ENCODE assay signal across 10 cellular contexts in the genomic region with DNA sequence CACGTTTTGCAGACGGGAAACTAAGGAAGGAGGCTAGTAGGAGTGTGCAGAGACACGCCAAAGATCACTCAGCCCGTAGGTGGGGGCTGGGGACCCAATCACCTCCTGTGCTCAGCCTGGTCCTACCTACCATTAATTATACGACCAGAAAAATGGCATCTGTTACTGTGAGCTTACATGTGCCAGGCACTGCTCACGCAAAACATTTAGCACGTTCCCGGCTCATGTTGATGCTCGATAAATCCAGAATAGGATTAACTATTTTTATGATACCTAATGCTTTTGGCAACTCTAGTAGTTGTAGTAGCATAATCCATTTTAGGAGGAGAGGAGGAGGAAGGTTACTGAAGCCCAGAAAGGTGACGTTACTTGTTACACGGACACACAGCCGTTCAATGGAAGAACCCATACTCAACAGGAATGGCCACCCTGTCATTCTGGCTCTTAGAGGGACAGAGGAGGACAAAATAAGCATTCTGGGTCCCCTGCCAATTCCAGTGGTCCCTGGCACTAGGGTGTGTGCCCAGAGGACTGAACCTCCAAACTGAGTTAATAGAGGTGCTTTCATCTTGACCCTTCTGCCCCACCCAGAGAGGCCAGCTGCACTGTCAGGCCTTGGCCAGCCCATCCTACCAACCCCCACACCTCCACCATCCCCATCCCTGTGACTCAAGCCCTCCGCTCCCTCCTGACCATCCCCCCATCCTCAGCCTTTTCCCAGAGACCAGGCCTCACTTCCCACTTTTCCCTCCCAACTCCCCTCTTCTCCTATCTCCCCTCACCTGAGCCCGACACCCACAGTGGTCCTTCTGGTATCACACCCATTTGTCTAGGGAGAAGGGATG. TPM values are rescaled to one million over a fixed set of nuclear protein-coding genes. Genes with fewer than 3 reads are reported as not detected.
DNase-seq lines count a peak whose midpoint lies in the region; ATAC-seq and TF ChIP-seq lines count a peak whose summit lies in the region.
"Had no signal": no experiment of that assay in that cellular context is flagged by ENCODE, and none has a peak within 500 bp of the region (broad histone marks: within the 10 kb centered on the region; RNA-seq: fewer than 3 reads in every experiment).

No MANE protein-coding gene starts in this region.

- no peak for DNase-seq in CD4-positive, alpha-beta T cell
- no peak for DNase-seq in naive thymus-derived CD4-positive, alpha-beta T cell
- no peak for DNase-seq in germinal center (ENCODE audit: low spot score)
- no peak for DNase-seq in effector CD4-positive, alpha-beta T cell
- DNase-seq in stimulated activated CD4-positive, alpha-beta T cell treated with anti-CD3 and anti-CD28 coated beads, Interleukin-2, amount 100 ng/mL, for 24 hours = no peak
- no peak for DNase-seq in effector CD8-positive, alpha-beta T cell (lab: John Stamatoyannopoulos, UW)

- POLR2A ChIA-PET in CD4-positive, alpha-beta T cell (lab: Charles Lee) = interaction anchor here (1.1 kb wide), 1 partner anchor 148 kb away, joined by 3 read pairs; a partner anchor contains a TSS
- POLR2A ChIA-PET in naive thymus-derived CD4-positive, alpha-beta T cell (lab: Charles Lee) = interaction anchor here (0.5 to 0.7 kb wide), 4 partner anchors 12 to 204 kb away, joined by 3 to 4 read pairs (median 4); no protein-coding TSS in a partner anchor

- no peaks in the 10 kb centered on the region for H3K36me3 ChIP-seq in HUES48 (ENCODE audit: control insufficient read depth, insufficient read depth, low read length)
- no peaks in the 10 kb centered on the region for H3K36me3 ChIP-seq in naive thymus-derived CD4-positive, alpha-beta T cell (ENCODE audit: control insufficient read depth in 2 of 3, insufficient read depth in 3 of 3, low read length in 3 of 3)

- H3K9me3 Mint-ChIP-seq in CD4-positive, alpha-beta T cell = no peaks in the 10 kb centered on the region
- H3K9me3 Mint-ChIP-seq in naive thymus-derived CD4-positive, alpha-beta T cell = peaks cover 0 to 3% (median 0%) of the 10 kb centered on the region in 11 donors

- CTCF ChIA-PET in CD4-positive, alpha-beta T cell (lab: Charles Lee) = interaction anchor here (1.4 to 3.9 kb wide), 4 partner anchors 25 to 204 kb away, joined by 6 to 35 read pairs (median 14); a partner anchor contains a TSS
- CTCF ChIA-PET in naive thymus-derived CD4-positive, alpha-beta T cell (lab: Charles Lee) = interaction anchor here (0.6 to 4.7 kb wide), 5 partner anchors 37 to 169 kb away, joined by 3 to 44 read pairs (median 4); no protein-coding TSS in a partner anchor

- H3K4me1 ChIP-seq in HUES48 (ENCODE audit: control insufficient read depth, insufficient read depth, low read length) = peaks cover 17% of the 10 kb centered on the region
- H3K4me1 ChIP-seq in naive thymus-derived CD4-positive, alpha-beta T cell (ENCODE audit: control insufficient read depth in 2 of 2, insufficient read depth in 2 of 2, low read length in 2 of 2) = peaks cover 20 to 22% of the 10 kb centered on the region in 2 donors

- H3K36me3 Mint-ChIP-seq in CD4-positive, alpha-beta T cell (ENCODE audit: low read depth) = no peaks in the 10 kb centered on the region
- H3K36me3 Mint-ChIP-seq in naive thymus-derived CD4-positive, alpha-beta T cell = peaks cover 0 to 6% (median 0%) of the 10 kb centered on the region in 5 donors

- H3K4me1 Mint-ChIP-seq in CD4-positive, alpha-beta T cell (ENCODE audit: low read depth) = peaks cover 52% of the 10 kb centered on the region
- peaks cover 25 to 47% (median 37%) of the 10 kb centered on the region in 7 donors for H3K4me1 Mint-ChIP-seq in naive thymus-derived CD4-positive, alpha-beta T cell

- no peaks in the 10 kb centered on the region for H3K27me3 ChIP-seq in CD4-positive, alpha-beta T cell (ENCODE audit: control insufficient read depth, insufficient read depth, low read length)
- no peaks in the 10 kb centered on the region for H3K27me3 ChIP-seq in HUES48 (ENCODE audit: control insufficient read depth, insufficient read depth, low read length)
- no peaks in the 10 kb centered on the region for H3K27me3 ChIP-seq in naive thymus-derived CD4-positive, alpha-beta T cell (ENCODE audit: control insufficient read depth in 2 of 2, insufficient read depth in 2 of 2, low read length in 2 of 2)

- no peak overlapping the region for H3K27ac ChIP-seq in CD4-positive, alpha-beta T cell (ENCODE audit: low read depth, low read length)
- peak overlapping the region; percentile 35 for H3K27ac ChIP-seq in HUES48 (ENCODE audit: low read depth, low read length)
- H3K27ac ChIP-seq in angular gyrus (ENCODE audit: low read depth, low read length) = peak overlapping the region; percentile 97
- no peak overlapping the region for H3K27ac ChIP-seq in naive thymus-derived CD4-positive, alpha-beta T cell (ENCODE audit: low read depth, low read length)

- no peak for ATAC-seq in CD4-positive, alpha-beta T cell (ENCODE audit: poor library complexity)
- ATAC-seq in naive thymus-derived CD4-positive, alpha-beta T cell = no peak
- ATAC-seq: left lobe of liver had no signal

- intact Hi-C loops in CD4-positive, alpha-beta T cell (cut with DNase I, micrococcal nuclease) = loop anchor here (1.0 to 5.0 kb wide), 7 partner anchors 37 to 217 kb away; a partner anchor contains a TSS
- intact Hi-C loops in naive thymus-derived CD4-positive, alpha-beta T cell (cut with micrococcal nuclease) = loop anchor here (1.0 to 2.0 kb wide), 8 partner anchors 25 to 166 kb away; a partner anchor contains a TSS

- H3K4me3 Mint-ChIP-seq in CD4-positive, alpha-beta T cell = peak overlapping the region; percentile 12
- H3K4me3 Mint-ChIP-seq in naive thymus-derived CD4-positive, alpha-beta T cell = peak overlapping the region in 6 of 10 donors; percentile 9 to 62 (median 30)

- no peaks in the 10 kb centered on the region for H3K27me3 Mint-ChIP-seq in CD4-positive, alpha-beta T cell
- peaks cover 0 to 6% (median 3%) of the 10 kb centered on the region in 5 donors for H3K27me3 Mint-ChIP-seq in naive thymus-derived CD4-positive, alpha-beta T cell

- H3K9ac ChIP-seq in HUES48 (ENCODE audit: low read depth, low read length) = no peak overlapping the region

- TF ChIP-seq CTCF in CD4-positive, alpha-beta T cell (IDR thresholded peaks at IDR 0.05) = no peak

- peak overlapping the region; percentile 85 for H3K4me3 ChIP-seq in HUES48 (ENCODE audit: low read depth, low read length)
- H3K4me3 ChIP-seq in naive thymus-derived CD4-positive, alpha-beta T cell (ENCODE audit: low read length) = no peak overlapping the region

- no peaks in the 10 kb centered on the region for H3K9me3 ChIP-seq in CD4-positive, alpha-beta T cell (ENCODE audit: control insufficient read depth, low read length)
- no peaks in the 10 kb centered on the region for H3K9me3 ChIP-seq in HUES48 (ENCODE audit: control insufficient read depth, insufficient read depth, low read length)
- H3K9me3 ChIP-seq in naive thymus-derived CD4-positive, alpha-beta T cell (ENCODE audit: control insufficient read depth in 2 of 3, low read length in 3 of 3) = no peaks in the 10 kb centered on the region

- no peak overlapping the region for H3K27ac Mint-ChIP-seq in CD4-positive, alpha-beta T cell
- peak overlapping the region in 2 of 9 donors; percentile 43 to 52 for H3K27ac Mint-ChIP-seq in naive thymus-derived CD4-positive, alpha-beta T cell

RNA-seq across cellular contexts. Expression of a gene that starts 5.0 kb away (rescaled TPM):
- total RNA-seq in CD4-positive, alpha-beta T cell = 10 to 100 TPM; 29.2 to 30.4 TPM
- 100 to 1,000 TPM in 1 of 5 experiments, 10 to 100 TPM in 4; 57.4 to 128 (median 58.6) TPM for total RNA-seq in naive thymus-derived CD4-positive, alpha-beta T cell
- polyA plus RNA-seq in naive thymus-derived CD4-positive, alpha-beta T cell = 10 to 100 TPM; 11.3 to 17.5 TPM

RNA-seq across cellular contexts. Expression of a gene that starts 23.9 kb away (rescaled TPM):
- 1 to 10 TPM; 2.4 to 3.0 TPM for total RNA-seq in CD4-positive, alpha-beta T cell
- total RNA-seq in naive thymus-derived CD4-positive, alpha-beta T cell = 1 to 10 TPM; 4.6 to 7.4 (median 6.0) TPM
- under 1 TPM in 1 of 2 donors, not detected in 1; 0.15 TPM for polyA plus RNA-seq in naive thymus-derived CD4-positive, alpha-beta T cell

RNA-seq across cellular contexts. Expression of a gene that starts 42.1 kb away (rescaled TPM):
- total RNA-seq in CD4-positive, alpha-beta T cell = not detected
- total RNA-seq in naive thymus-derived CD4-positive, alpha-beta T cell = not detected
- not detected for polyA plus RNA-seq in naive thymus-derived CD4-positive, alpha-beta T cell
- total RNA-seq: epithelial cell of proximal tubule had no signal

RNA-seq across cellular contexts. Expression of a gene that starts 47.6 kb away (rescaled TPM):
- total RNA-seq in CD4-positive, alpha-beta T cell = 100 to 1,000 TPM; 367 to 369 TPM
- 100 to 1,000 TPM; 301 to 537 (median 405) TPM for total RNA-seq in naive thymus-derived CD4-positive, alpha-beta T cell
- 1,000 to 10,000 TPM; 1,209 to 1,262 TPM for polyA plus RNA-seq in naive thymus-derived CD4-positive, alpha-beta T cell

RNA-seq across cellular contexts. Expression of a gene that starts 48.3 kb away (rescaled TPM):
- 1 to 10 TPM; 3.7 to 5.0 TPM for total RNA-seq in CD4-positive, alpha-beta T cell
- total RNA-seq in naive thymus-derived CD4-positive, alpha-beta T cell = 1 to 10 TPM; 6.1 to 8.9 (median 7.9) TPM
- 1 to 10 TPM; 1.2 to 1.9 TPM for polyA plus RNA-seq in naive thymus-derived CD4-positive, alpha-beta T cell

Comparison
In these comparisons a context has a peak if more than half of its experiments do, and no peak if none do; other contexts are left out.
1. H3K27ac ChIP-seq: peak in HUES48 (single experiment) and angular gyrus (single experiment); none in CD4-positive, alpha-beta T cell (single experiment) and naive thymus-derived CD4-positive, alpha-beta T cell (single experiment).